In the genomic region with DNA sequence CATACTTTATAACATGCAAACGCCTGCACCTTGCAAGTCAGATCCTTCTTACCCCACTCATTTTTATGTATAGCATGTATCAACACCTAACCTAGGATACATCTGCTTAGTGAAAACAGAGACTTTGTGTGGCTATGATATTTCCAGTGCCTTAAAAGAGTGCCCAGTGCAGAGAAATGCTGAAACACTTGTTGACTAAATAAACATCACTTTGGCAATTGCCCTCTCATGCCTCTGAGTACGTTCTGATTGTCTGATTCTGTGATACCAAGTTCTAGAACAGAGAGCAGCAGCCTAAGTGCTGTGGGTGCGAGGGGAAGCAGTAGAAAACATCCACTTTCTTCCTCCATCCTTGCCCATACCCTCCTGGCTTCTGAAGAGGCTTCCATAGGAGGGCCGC, we compare ENCODE assay signal across 27 cellular contexts.
"Had no signal": no experiment of that assay in that cellular context is flagged by ENCODE, and none has a peak within 500 bp of the region (broad histone marks: within the 10 kb centered on the region; RNA-seq: fewer than 3 reads in every experiment).

No MANE protein-coding gene starts in this region.

- H3K4me1 ChIP-seq: adrenal gland, body of pancreas, foreskin keratinocyte, pancreas, prostate gland had no signal

- H3K27ac Mint-ChIP-seq: activated naive CD8-positive, alpha-beta T cell treated with anti-CD3 and anti-CD28 coated beads for 36 hours; immature natural killer cell; T-helper 2 cell treated with Interferon-gamma antibody and Interleukin-4, amounts not matched to agents 5 μg/mL and 100 μg/mL, for 36 hours had no signal

- H3K4me3 ChIP-seq: adrenal gland, body of pancreas, heart left ventricle, pancreas, prostate gland, smooth muscle cell, tibial nerve had no signal

- DNase-seq: activated CD4-positive, alpha-beta T cell treated with anti-CD3 and anti-CD28 coated beads for 4 hours; activated CD4-positive, alpha-beta T cell treated with anti-CD3 and anti-CD28 coated beads, Interleukin-2, amount 50 U/mL, for 4 hours; activated CD8-positive, alpha-beta memory T cell treated with anti-CD3 and anti-CD28 coated beads for 24 hours; activated effector memory CD4-positive, alpha-beta T cell treated with Interleukin-2 at 50 U/mL for 16 hours; activated naive CD4-positive, alpha-beta T cell treated with Interleukin-2 at 50 U/mL for 16 hours; activated naive CD8-positive, alpha-beta T cell treated with anti-CD3 and anti-CD28 coated beads for 36 hours; adrenal gland; aorta; body of pancreas; cortex of kidney; foreskin keratinocyte; heart left ventricle; hypothalamus; immature natural killer cell; kidney; left colon; nucleus accumbens; pancreas; stimulated activated CD4-positive, alpha-beta T cell treated with anti-CD3 and anti-CD28 coated beads, Interleukin-2, amount 100 ng/mL, for 24 hours; stimulated activated naive CD4-positive, alpha-beta T cell treated with Interleukin-2 at 50 U/mL for 16 hours; T-helper 1 cell had no signal

- H3K27ac ChIP-seq: adrenal gland, body of pancreas, foreskin keratinocyte, pancreas, prostate gland, tibial nerve had no signal

- ATAC-seq: body of pancreas, esophagus mucosa, foreskin keratinocyte, heart left ventricle, left colon, pancreas had no signal

- H3K36me3 ChIP-seq: adrenal gland, heart left ventricle, pancreas, prostate gland, tibial nerve had no signal

- H3K27me3 ChIP-seq: adrenal gland, body of pancreas, foreskin keratinocyte, heart left ventricle, pancreas, tibial nerve had no signal

- H3K9me3 ChIP-seq: adrenal gland, body of pancreas, heart left ventricle, pancreas, prostate gland, tibial nerve had no signal

- H3K4me3 Mint-ChIP-seq: activated naive CD8-positive, alpha-beta T cell treated with anti-CD3 and anti-CD28 coated beads for 36 hours; immature natural killer cell; neural crest cell; T-helper 2 cell treated with Interferon-gamma antibody and Interleukin-4, amounts not matched to agents 5 μg/mL and 100 μg/mL, for 36 hours had no signal

- H3K36me3 Mint-ChIP-seq: activated naive CD8-positive, alpha-beta T cell treated with anti-CD3 and anti-CD28 coated beads for 36 hours; immature natural killer cell had no signal

- H3K4me2 ChIP-seq: smooth muscle cell had no signal

- H3K4me1 Mint-ChIP-seq: activated naive CD8-positive, alpha-beta T cell treated with anti-CD3 and anti-CD28 coated beads for 36 hours; immature natural killer cell had no signal

- H3K9me3 Mint-ChIP-seq: activated naive CD8-positive, alpha-beta T cell treated with anti-CD3 and anti-CD28 coated beads for 36 hours; immature natural killer cell; neural crest cell; T-helper 2 cell treated with Interferon-gamma antibody and Interleukin-4, amounts not matched to agents 5 μg/mL and 100 μg/mL, for 36 hours had no signal
